7 cellular contexts compared by ENCODE assay signal in the genomic region with DNA sequence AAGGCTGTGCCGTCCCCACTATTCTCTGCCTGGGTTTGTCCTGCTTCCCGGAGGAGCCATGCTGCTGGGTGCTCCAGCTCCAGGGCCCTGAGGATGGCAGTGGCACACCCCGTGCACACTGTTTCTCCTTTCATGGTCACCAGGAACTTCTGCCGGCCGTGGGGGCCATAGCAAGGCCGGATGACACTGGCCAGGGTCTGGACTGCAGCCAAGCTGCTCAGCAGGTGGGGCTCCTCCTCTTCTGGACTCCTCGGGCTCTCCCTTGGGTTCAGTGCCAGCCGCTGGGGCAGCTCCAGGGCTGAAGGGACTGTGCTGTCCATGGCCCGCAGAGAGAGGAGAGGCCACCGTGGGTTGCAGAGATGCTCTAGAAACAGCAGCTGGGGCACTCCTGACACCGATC. TPM values are rescaled to one million over a fixed set of nuclear protein-coding genes. Genes with fewer than 3 reads are reported as not detected.
"Had no signal": no experiment of that assay in that cellular context is flagged by ENCODE, and none has a peak within 500 bp of the region (broad histone marks: within the 10 kb centered on the region; RNA-seq: fewer than 3 reads in every experiment).

No MANE protein-coding gene starts in this region.

RNA-seq across cellular contexts. Expression of a gene that starts 0.4 kb away (rescaled TPM):
- total RNA-seq: GM23248, GM23338, H1, H4, H7, H9, HFFc6 had no signal
- polyA plus RNA-seq: GM23248, GM23338, H1 had no signal
